20 cellular contexts compared by ENCODE assay signal in genomic region chr4:112905728-112906127, GRCh38.
DNase-seq lines count a peak whose midpoint lies in the region; ATAC-seq, FAIRE-seq and TF ChIP-seq lines count a peak whose summit lies in the region.
"Had no signal": no experiment of that assay in that cellular context is flagged by ENCODE, and none has a peak within 500 bp of the region (broad histone marks: within the 10 kb centered on the region; RNA-seq: fewer than 3 reads in every experiment).

No MANE protein-coding gene starts in this region.

- H3K9me3 ChIP-seq in breast epithelium (no peaks in the 10 kb centered on the region), smooth muscle cell (replicated peaks; ENCODE audit: low read depth) (no peaks in the 10 kb centered on the region), stomach (no peaks in the 10 kb centered on the region)
- H3K9me3 ChIP-seq: BLaER1 treated with 17β-estradiol and CSF1 and Interleukin-3, amounts not matched to agents 10 nM and 100 nM; HAP-1 had no signal

- POLR2A ChIA-PET in MCF 10A (lab: Yijun Ruan, JAX): interaction anchor here (1.0 kb wide), 1 partner anchor 13 kb away, joined by 3 read pairs; no protein-coding TSS in a partner anchor

- 66% methylated on average over 4 of the region's 4 CpGs for WGBS in smooth muscle cell (ENCODE audit: low lambda C conversion rate)
- WGBS in stomach, 5 donors: 65 to 83% (median 74%) methylated on average over 4 of the region's 4 CpGs

- no peak for TF ChIP-seq CTCF in MCF 10A (IDR thresholded peaks at IDR 0.05; ENCODE audit: unreplicated experiment)
- TF ChIP-seq CTCF in breast epithelium (IDR thresholded peaks at IDR 0.05): no peak
- no peak for TF ChIP-seq CTCF in smooth muscle cell (IDR thresholded peaks at IDR 0.05; ENCODE audit: borderline replicate concordance, insufficient read depth, poor library complexity, severe bottlenecking)
- no peak for TF ChIP-seq CTCF in stomach (IDR thresholded peaks at IDR 0.05)

- no peak for FAIRE-seq in H54 (lab: Jason Lieb, UNC)
- FAIRE-seq: GM19239, H1, HepG2 had no signal

- H3K36me3 ChIP-seq in breast epithelium (no peaks in the 10 kb centered on the region), smooth muscle cell (ENCODE audit: low read depth) (no peaks in the 10 kb centered on the region), stomach (no peaks in the 10 kb centered on the region)
- H3K36me3 ChIP-seq: BLaER1 treated with 17β-estradiol and CSF1 and Interleukin-3, amounts not matched to agents 10 nM and 100 nM; HAP-1 had no signal

- CTCF ChIA-PET in MCF 10A (lab: Yijun Ruan, JAX): interaction anchor here (1.1 to 1.4 kb wide), 2 partner anchors 32 to 52 kb away, joined by 4 read pairs; no protein-coding TSS in a partner anchor

- H3K79me2 ChIP-seq in smooth muscle cell (ENCODE audit: low read depth): no peaks in the 10 kb centered on the region

- ATAC-seq in GM18870 (IDR thresholded peaks at IDR 0.05; ENCODE audit: unreplicated experiment): no peak
- ATAC-seq: CD8-positive, alpha-beta T cell; HepG2 had no signal

- H3K27me3 ChIP-seq in breast epithelium (no peaks in the 10 kb centered on the region), smooth muscle cell (ENCODE audit: low read depth) (no peaks in the 10 kb centered on the region), stomach (peaks cover 0 to under 1% (median 0%) of the 10 kb centered on the region in 3 donors)
- H3K27me3 ChIP-seq: BLaER1 treated with 17β-estradiol and CSF1 and Interleukin-3, amounts not matched to agents 10 nM and 100 nM had no signal

- H3K4me3 ChIP-seq in breast epithelium (no peak overlapping the region), smooth muscle cell (no peak overlapping the region), stomach (no peak overlapping the region)
- H3K4me3 ChIP-seq: BLaER1 treated with 17β-estradiol and CSF1 and Interleukin-3, amounts not matched to agents 10 nM and 100 nM; HAP-1 had no signal

- DNase-seq in MCF 10A (ENCODE audit: unreplicated experiment): peak; percentile 11
- DNase-seq in breast epithelium (ENCODE audit: low spot score in 2 of 2): no peak
- peak; percentile 14 for DNase-seq in HT1080 (ENCODE audit: low read depth)
- peak; percentile 31 for DNase-seq in amniotic epithelial cell (ENCODE audit: low read depth)
- no peak for DNase-seq in smooth muscle cell (lab: John Stamatoyannopoulos, UW; ENCODE audit: unreplicated experiment)
- no peak for DNase-seq in stomach
- DNase-seq in H54 (ENCODE audit: insufficient read length, low spot score): no peak
- DNase-seq: Calu3; CD8-positive, alpha-beta T cell; DMS79 treated with DMSO at 0.1 percent for 48 hours; GF-D8; HFFc6 had no signal

- no peak overlapping the region for H3K4me3 Mint-ChIP-seq in MCF 10A (ENCODE audit: unreplicated experiment)
- H3K4me3 Mint-ChIP-seq: CD8-positive, alpha-beta T cell; HFFc6; IgD-negative memory B cell had no signal

- no peak overlapping the region for H3K27ac Mint-ChIP-seq in MCF 10A (ENCODE audit: low read depth, unreplicated experiment)
- H3K27ac Mint-ChIP-seq: CD8-positive, alpha-beta T cell; HFFc6; IgD-negative memory B cell had no signal

- no peaks in the 10 kb centered on the region for H3K9me3 Mint-ChIP-seq in MCF 10A (ENCODE audit: unreplicated experiment)
- H3K9me3 Mint-ChIP-seq: CD8-positive, alpha-beta T cell; HFFc6; IgD-negative memory B cell had no signal

- no TSS peak for BruUV-seq in MCF 10A (replicated peaks; lab: Mats Ljungman, UMichigan)

- H2AFZ ChIP-seq in smooth muscle cell (ENCODE audit: low read depth): no peak overlapping the region

- TF ChIP-seq POLR2A in breast epithelium (IDR thresholded peaks at IDR 0.05) (no peak), stomach (IDR thresholded peaks at IDR 0.05) (no peak), H54 (IDR thresholded peaks at IDR 0.05; ENCODE audit: low read depth, low read length) (no peak)

- H3K9ac ChIP-seq in smooth muscle cell (ENCODE audit: low read depth): no peak overlapping the region
- H3K9ac ChIP-seq: BLaER1 treated with 17β-estradiol and CSF1 and Interleukin-3, amounts not matched to agents 10 nM and 100 nM had no signal

- H3K4me1 Mint-ChIP-seq in MCF 10A (ENCODE audit: insufficient read depth, unreplicated experiment): peaks cover 7% of the 10 kb centered on the region

- H3K4me2 ChIP-seq in smooth muscle cell: peak overlapping the region; percentile 24
- H3K4me2 ChIP-seq: BLaER1 treated with 17β-estradiol and CSF1 and Interleukin-3, amounts not matched to agents 10 nM and 100 nM had no signal

- H3K4me1 ChIP-seq in breast epithelium (no peaks in the 10 kb centered on the region), smooth muscle cell (ENCODE audit: low read depth) (peaks cover 42% of the 10 kb centered on the region), stomach (no peaks in the 10 kb centered on the region)

- H3K36me3 Mint-ChIP-seq in MCF 10A (ENCODE audit: insufficient read depth, unreplicated experiment): no peaks in the 10 kb centered on the region
- H3K36me3 Mint-ChIP-seq: CD8-positive, alpha-beta T cell; IgD-negative memory B cell had no signal

- H3F3A ChIP-seq in smooth muscle cell (ENCODE audit: low read depth): no peaks in the 10 kb centered on the region

- H3K27me3 Mint-ChIP-seq in MCF 10A (ENCODE audit: insufficient read depth, unreplicated experiment): no peaks in the 10 kb centered on the region

- no peaks in the 10 kb centered on the region for H4K20me1 ChIP-seq in smooth muscle cell (ENCODE audit: low read depth)
- H4K20me1 ChIP-seq: BLaER1 treated with 17β-estradiol and CSF1 and Interleukin-3, amounts not matched to agents 10 nM and 100 nM had no signal

- H3K27ac ChIP-seq in breast epithelium (no peak overlapping the region), smooth muscle cell (ENCODE audit: low read depth) (no peak overlapping the region), stomach (no peak overlapping the region)
- H3K27ac ChIP-seq: 22Rv1; BLaER1 treated with 17β-estradiol and CSF1 and Interleukin-3, amounts not matched to agents 10 nM and 100 nM had no signal

- TF ChIP-seq EP300 in stomach (IDR thresholded peaks at IDR 0.05): no peak

- intact Hi-C loops in MCF 10A (cut with micrococcal nuclease): no loop called here
- intact Hi-C loops in breast epithelium (cut with DNase I; ENCODE audit: low total_unique reads): no loop called here
- intact Hi-C loops in stomach (cut with DNase I; ENCODE audit: low total_unique reads): no loop called here

Comparison
In these comparisons a context has a peak if more than half of its experiments do, and no peak if none do; other contexts are left out.
1. DNase-seq: peak in MCF 10A (single experiment), HT1080 (single experiment) and amniotic epithelial cell (single experiment); none in breast epithelium (0 of 2), smooth muscle cell (single experiment), stomach (single experiment) and H54 (single experiment).